In the genomic region with DNA sequence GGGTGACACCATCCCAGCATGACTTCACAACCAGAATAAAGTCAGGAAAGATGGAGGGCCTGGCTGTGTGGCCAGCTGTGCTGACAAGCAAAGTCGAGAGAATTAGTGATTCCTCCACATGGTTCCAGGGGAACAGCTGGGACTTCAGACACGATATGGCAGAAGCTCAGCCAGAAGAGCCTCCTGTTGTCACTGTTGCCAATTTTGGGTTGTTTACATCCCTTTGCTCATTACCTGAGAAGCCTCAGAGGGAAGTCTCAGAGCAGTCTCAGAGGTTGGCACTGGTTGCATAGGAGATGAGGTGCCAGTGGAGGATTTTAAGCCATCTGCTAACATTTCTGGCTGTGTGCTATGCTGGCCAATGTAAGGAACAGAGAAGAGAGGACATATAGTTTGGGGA, we compare ENCODE assay signal across 22 cellular contexts. TPM values are rescaled to one million over a fixed set of nuclear protein-coding genes. Genes with fewer than 3 reads are reported as not detected.
A peak's percentile ranks its signal among the peaks of the same experiment; 100 is the strongest.
DNase-seq lines count a peak whose midpoint lies in the region; ATAC-seq and TF ChIP-seq lines count a peak whose summit lies in the region.
"Had no signal": no experiment of that assay in that cellular context is flagged by ENCODE, and none has a peak within 500 bp of the region (broad histone marks: within the 10 kb centered on the region; RNA-seq: fewer than 3 reads in every experiment).

No MANE protein-coding gene starts in this region.

- ATAC-seq in SK-N-SH treated with all-trans-retinoic acid at 6 μM for 48 hours, result no peak

- H3K9me3 Mint-ChIP-seq in progenitor cell of endocrine pancreas (ENCODE audit: low read depth), result peaks cover 4% of the 10 kb centered on the region

- H3K4me3 Mint-ChIP-seq in progenitor cell of endocrine pancreas (ENCODE audit: low read depth), result no peak overlapping the region
- H3K4me3 Mint-ChIP-seq: CD8-positive, alpha-beta memory T cell had no signal

- WGBS in suprapubic skin, result 83% methylated on average over 2 of the region's 2 CpGs

- TF ChIP-seq EP300 in suprapubic skin (IDR thresholded peaks at IDR 0.05), result no peak

- no peak overlapping the region for H3K27ac ChIP-seq in suprapubic skin
- H3K27ac ChIP-seq: C4-2B, PC-9 had no signal

- H3K36me3 ChIP-seq in suprapubic skin, result no peaks in the 10 kb centered on the region
- H3K36me3 ChIP-seq: HAP-1 had no signal

- H3K4me1 ChIP-seq in suprapubic skin, result no peaks in the 10 kb centered on the region

- H3K27me3 Mint-ChIP-seq in progenitor cell of endocrine pancreas, result no peaks in the 10 kb centered on the region
- H3K27me3 Mint-ChIP-seq: CD8-positive, alpha-beta memory T cell had no signal

- peaks cover 15% of the 10 kb centered on the region for H3K4me1 Mint-ChIP-seq in progenitor cell of endocrine pancreas (ENCODE audit: low read depth)
- H3K4me1 Mint-ChIP-seq: CD8-positive, alpha-beta memory T cell had no signal

- TF ChIP-seq POLR2A in suprapubic skin (IDR thresholded peaks at IDR 0.05), result no peak

- DNase-seq in DMS 273 (lab: John Stamatoyannopoulos, UW; ENCODE audit: unreplicated experiment) (peak; percentile 65), NCI-H2171 treated with DMSO at 0.1 percent for 48 hours (lab: John Stamatoyannopoulos, UW) (peak; percentile 80), cerebellum (ENCODE audit: low spot score) (peak; percentile 54), progenitor cell of endocrine pancreas (ENCODE audit: low spot score, unreplicated experiment) (no peak), suprapubic skin (ENCODE audit: low spot score in 2 of 2) (no peak), germinal center (ENCODE audit: low spot score) (no peak)
- DNase-seq: CD8-positive, alpha-beta memory T cell; DMS79; KG1; NCI-H1092 treated with DMSO at 0.1 percent for 48 hours; NCI-H1436 treated with DMSO at 0.1 percent for 48 hours; NCI-H2029 treated with DMSO at 0.1 percent for 48 hours; NCI-H510A; NCI-H748 treated with DMSO at 0.1 percent for 48 hours; PC-9; RPMI8226; SHP77; SW 1271 had no signal

- peak overlapping the region; percentile 28 for H3K27ac Mint-ChIP-seq in progenitor cell of endocrine pancreas
- H3K27ac Mint-ChIP-seq: CD8-positive, alpha-beta memory T cell had no signal

- H3K9me3 ChIP-seq in suprapubic skin, result no peaks in the 10 kb centered on the region
- H3K9me3 ChIP-seq: HAP-1 had no signal

- no peak for TF ChIP-seq CTCF in progenitor cell of endocrine pancreas (IDR thresholded peaks at IDR 0.05; ENCODE audit: unreplicated experiment)
- no peak for TF ChIP-seq CTCF in suprapubic skin (IDR thresholded peaks at IDR 0.05)

- no peaks in the 10 kb centered on the region for H3K27me3 ChIP-seq in suprapubic skin

- no peaks in the 10 kb centered on the region for H3K36me3 Mint-ChIP-seq in progenitor cell of endocrine pancreas (ENCODE audit: insufficient read depth)
- H3K36me3 Mint-ChIP-seq: CD8-positive, alpha-beta memory T cell had no signal

- H3K4me3 ChIP-seq in suprapubic skin, result no peak overlapping the region
- H3K4me3 ChIP-seq: HAP-1, PC-9 had no signal

TF ChIP-seq in SK-N-SH treated with all-trans-retinoic acid at 6 μM for 48 hours, 23 proteins besides CTCF, POLR2A, EP300 and RAD21:
- TF ChIP-seq GLIS3 (CRISPR knock-in tag; IDR thresholded peaks at IDR 0.05) (no peak), ZC3H10 (CRISPR knock-in tag; IDR thresholded peaks at IDR 0.05) (no peak), ZNF565 (CRISPR knock-in tag; conservative IDR thresholded peaks at IDR 0.05; ENCODE audit: low read depth) (no peak), ESRRG (CRISPR knock-in tag; IDR thresholded peaks at IDR 0.05) (no peak)
- TF ChIP-seq, protein P1, sequence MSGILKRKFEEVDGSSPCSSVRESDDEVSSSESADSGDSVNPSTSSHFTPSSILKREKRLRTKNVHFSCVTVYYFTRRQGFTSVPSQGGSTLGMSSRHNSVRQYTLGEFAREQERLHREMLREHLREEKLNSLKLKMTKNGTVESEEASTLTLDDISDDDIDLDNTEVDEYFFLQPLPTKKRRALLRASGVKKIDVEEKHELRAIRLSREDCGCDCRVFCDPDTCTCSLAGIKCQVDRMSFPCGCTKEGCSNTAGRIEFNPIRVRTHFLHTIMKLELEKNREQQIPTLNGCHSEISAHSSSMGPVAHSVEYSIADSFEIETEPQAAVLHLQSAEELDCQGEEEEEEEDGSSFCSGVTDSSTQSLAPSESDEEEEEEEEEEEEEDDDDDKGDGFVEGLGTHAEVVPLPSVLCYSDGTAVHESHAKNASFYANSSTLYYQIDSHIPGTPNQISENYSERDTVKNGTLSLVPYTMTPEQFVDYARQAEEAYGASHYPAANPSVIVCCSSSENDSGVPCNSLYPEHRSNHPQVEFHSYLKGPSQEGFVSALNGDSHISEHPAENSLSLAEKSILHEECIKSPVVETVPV (CRISPR knock-in tag; IDR thresholded peaks at IDR 0.05), result no peak
- TF ChIP-seq, protein P2, sequence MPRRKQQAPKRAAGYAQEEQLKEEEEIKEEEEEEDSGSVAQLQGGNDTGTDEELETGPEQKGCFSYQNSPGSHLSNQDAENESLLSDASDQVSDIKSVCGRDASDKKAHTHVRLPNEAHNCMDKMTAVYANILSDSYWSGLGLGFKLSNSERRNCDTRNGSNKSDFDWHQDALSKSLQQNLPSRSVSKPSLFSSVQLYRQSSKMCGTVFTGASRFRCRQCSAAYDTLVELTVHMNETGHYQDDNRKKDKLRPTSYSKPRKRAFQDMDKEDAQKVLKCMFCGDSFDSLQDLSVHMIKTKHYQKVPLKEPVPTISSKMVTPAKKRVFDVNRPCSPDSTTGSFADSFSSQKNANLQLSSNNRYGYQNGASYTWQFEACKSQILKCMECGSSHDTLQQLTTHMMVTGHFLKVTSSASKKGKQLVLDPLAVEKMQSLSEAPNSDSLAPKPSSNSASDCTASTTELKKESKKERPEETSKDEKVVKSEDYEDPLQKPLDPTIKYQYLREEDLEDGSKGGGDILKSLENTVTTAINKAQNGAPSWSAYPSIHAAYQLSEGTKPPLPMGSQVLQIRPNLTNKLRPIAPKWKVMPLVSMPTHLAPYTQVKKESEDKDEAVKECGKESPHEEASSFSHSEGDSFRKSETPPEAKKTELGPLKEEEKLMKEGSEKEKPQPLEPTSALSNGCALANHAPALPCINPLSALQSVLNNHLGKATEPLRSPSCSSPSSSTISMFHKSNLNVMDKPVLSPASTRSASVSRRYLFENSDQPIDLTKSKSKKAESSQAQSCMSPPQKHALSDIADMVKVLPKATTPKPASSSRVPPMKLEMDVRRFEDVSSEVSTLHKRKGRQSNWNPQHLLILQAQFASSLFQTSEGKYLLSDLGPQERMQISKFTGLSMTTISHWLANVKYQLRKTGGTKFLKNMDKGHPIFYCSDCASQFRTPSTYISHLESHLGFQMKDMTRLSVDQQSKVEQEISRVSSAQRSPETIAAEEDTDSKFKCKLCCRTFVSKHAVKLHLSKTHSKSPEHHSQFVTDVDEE (CRISPR knock-in tag; IDR thresholded peaks at IDR 0.05), result no peak

RNA-seq across cellular contexts. Expression of a gene that starts 16.0 kb away (rescaled TPM):
- total RNA-seq in cerebellum, result not detected
- total RNA-seq in progenitor cell of endocrine pancreas, result 0.71 and 1.6 TPM in 2 replicates
- total RNA-seq in suprapubic skin, result not detected
- total RNA-seq: A172; CD8-positive, alpha-beta memory T cell; PC-9 had no signal

Comparison
In these comparisons a context has a peak if more than half of its experiments do, and no peak if none do; other contexts are left out.
1. DNase-seq: peak in DMS 273 (single experiment), NCI-H2171 treated with DMSO at 0.1 percent for 48 hours (single experiment) and cerebellum (single experiment); none in progenitor cell of endocrine pancreas (single experiment), suprapubic skin (0 of 2) and germinal center (single experiment).